Comparison of ENCODE assay signal across 17 cellular contexts in genomic region chrX:125444659-125445058, GRCh38.
"Had no signal": no experiment of that assay in that cellular context is flagged by ENCODE, and none has a peak within 500 bp of the region (broad histone marks: within the 10 kb centered on the region; RNA-seq: fewer than 3 reads in every experiment).

No MANE protein-coding gene starts in this region.

- H3K27ac ChIP-seq: ascending aorta, gastrocnemius medialis, lower lobe of right lung, transverse colon, vagina had no signal

- H3K4me3 Mint-ChIP-seq: activated CD4-positive, alpha-beta T cell treated with anti-CD3 and anti-CD28 coated beads, Interleukin-2, amount 10 ng/mL, durations not matched to agents 7 days and 5 days; activated CD8-positive, alpha-beta T cell treated with anti-CD3 and anti-CD28 coated beads, Interleukin-2, amount 10 ng/mL, durations not matched to agents 7 days and 5 days; activated T-cell treated with anti-CD3 and anti-CD28 coated beads, Interleukin-2, amount 50 U/mL, for 24 hours; effector memory CD8-positive, alpha-beta T cell had no signal

- H3K27me3 Mint-ChIP-seq: activated CD4-positive, alpha-beta T cell treated with anti-CD3 and anti-CD28 coated beads, Interleukin-2, amount 10 ng/mL, durations not matched to agents 7 days and 5 days had no signal

- H3K4me3 ChIP-seq: ascending aorta, gastrocnemius medialis, lower lobe of right lung, transverse colon, vagina had no signal

- H3K27ac Mint-ChIP-seq: activated CD4-positive, alpha-beta T cell treated with anti-CD3 and anti-CD28 coated beads, Interleukin-2, amount 10 ng/mL, durations not matched to agents 7 days and 5 days; activated CD8-positive, alpha-beta T cell treated with anti-CD3 and anti-CD28 coated beads, Interleukin-2, amount 10 ng/mL, durations not matched to agents 7 days and 5 days; activated T-cell treated with anti-CD3 and anti-CD28 coated beads, Interleukin-2, amount 50 U/mL, for 24 hours; effector memory CD8-positive, alpha-beta T cell had no signal

- H3K4me1 Mint-ChIP-seq: activated CD4-positive, alpha-beta T cell treated with anti-CD3 and anti-CD28 coated beads, Interleukin-2, amount 10 ng/mL, durations not matched to agents 7 days and 5 days had no signal

- ATAC-seq: activated CD4-positive, CD25-positive, alpha-beta regulatory T cell treated with anti-CD3 and anti-CD28 coated beads, Interleukin-2, amount 50 U/mL, for 24 hours; activated CD8-positive, alpha-beta T cell treated with anti-CD3 and anti-CD28 coated beads, Interleukin-2, amount 10 ng/mL, durations not matched to agents 7 days and 5 days; effector memory CD8-positive, alpha-beta T cell; gastrocnemius medialis; lower lobe of right lung; right cardiac atrium; stimulated activated naive CD8-positive, alpha-beta T cell treated with anti-CD3 and anti-CD28 coated beads, Interleukin-15, Interleukin-2, amounts not matched to agents 100 U/mL and 50 U/mL, for 24 hours had no signal

- H3K9me3 Mint-ChIP-seq: effector memory CD8-positive, alpha-beta T cell had no signal

- DNase-seq: activated CD4-positive, alpha-beta T cell treated with anti-CD3 and anti-CD28 coated beads, Interleukin-2, amount 10 ng/mL, durations not matched to agents 7 days and 5 days; activated CD8-positive, alpha-beta T cell treated with anti-CD3 and anti-CD28 coated beads, Interleukin-2, amount 10 ng/mL, durations not matched to agents 7 days and 5 days; activated effector memory CD4-positive, alpha-beta T cell treated with anti-CD3 and anti-CD28 coated beads, Interleukin-2, amount 50 U/mL, for 16 hours; activated naive CD4-positive, alpha-beta T cell treated with anti-CD3 and anti-CD28 coated beads, Interleukin-2, amount 50 U/mL, for 16 hours; activated T-cell treated with anti-CD3 and anti-CD28 coated beads, Interleukin-2, amount 50 U/mL, for 24 hours; caudate nucleus; effector memory CD8-positive, alpha-beta T cell; gastrocnemius medialis; lower lobe of right lung; occipital lobe; SK-N-SH; stimulated activated naive CD8-positive, alpha-beta T cell treated with anti-CD3 and anti-CD28 coated beads, Interleukin-15, Interleukin-2, amounts not matched to agents 100 U/mL and 50 U/mL, for 24 hours; transverse colon had no signal
